Comparison of ENCODE assay signal across 1 cellular context in genomic region chr3:185823280-185824044, GRCh38.
A peak's percentile ranks its signal among the peaks of the same experiment; 100 is the strongest.
TF ChIP-seq lines count a peak whose summit lies in the region.

No MANE protein-coding gene starts in this region.

TF ChIP-seq in HepG2, 621 proteins besides CTCF, POLR2A, EP300 and RAD21 (continued from another document and continues in another):
- TF ChIP-seq, protein P1, sequence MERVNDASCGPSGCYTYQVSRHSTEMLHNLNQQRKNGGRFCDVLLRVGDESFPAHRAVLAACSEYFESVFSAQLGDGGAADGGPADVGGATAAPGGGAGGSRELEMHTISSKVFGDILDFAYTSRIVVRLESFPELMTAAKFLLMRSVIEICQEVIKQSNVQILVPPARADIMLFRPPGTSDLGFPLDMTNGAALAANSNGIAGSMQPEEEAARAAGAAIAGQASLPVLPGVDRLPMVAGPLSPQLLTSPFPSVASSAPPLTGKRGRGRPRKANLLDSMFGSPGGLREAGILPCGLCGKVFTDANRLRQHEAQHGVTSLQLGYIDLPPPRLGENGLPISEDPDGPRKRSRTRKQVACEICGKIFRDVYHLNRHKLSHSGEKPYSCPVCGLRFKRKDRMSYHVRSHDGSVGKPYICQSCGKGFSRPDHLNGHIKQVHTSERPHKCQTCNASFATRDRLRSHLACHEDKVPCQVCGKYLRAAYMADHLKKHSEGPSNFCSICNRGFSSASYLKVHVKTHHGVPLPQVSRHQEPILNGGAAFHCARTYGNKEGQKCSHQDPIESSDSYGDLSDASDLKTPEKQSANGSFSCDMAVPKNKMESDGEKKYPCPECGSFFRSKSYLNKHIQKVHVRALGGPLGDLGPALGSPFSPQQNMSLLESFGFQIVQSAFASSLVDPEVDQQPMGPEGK (CRISPR knock-in tag; IDR thresholded peaks at IDR 0.05) = peak; percentile 86
- no peak for TF ChIP-seq ZNF235 (CRISPR knock-in tag; IDR thresholded peaks at IDR 0.05; ENCODE audit: borderline replicate concordance)
- no peak for TF ChIP-seq KDM1A (CRISPR knock-in tag; IDR thresholded peaks at IDR 0.05)
- no peak for TF ChIP-seq PBX2 (CRISPR knock-in tag; IDR thresholded peaks at IDR 0.05)
- peak; percentile 48 for TF ChIP-seq SRSF1 (optimal IDR thresholded peaks at IDR 0.05; ENCODE audit: low read depth, low read length)
- TF ChIP-seq ZNF543 (CRISPR knock-in tag; IDR thresholded peaks at IDR 0.05) = no peak
- TF ChIP-seq CERS6 (CRISPR knock-in tag; IDR thresholded peaks at IDR 0.05) = no peak
- TF ChIP-seq ZBTB25 (CRISPR knock-in tag; IDR thresholded peaks at IDR 0.05) = no peak
- no peak for TF ChIP-seq ZHX2 (IDR thresholded peaks at IDR 0.05; ENCODE audit: low read depth)
- TF ChIP-seq ZHX2 (CRISPR knock-in tag; IDR thresholded peaks at IDR 0.05; ENCODE audit: borderline replicate concordance) = no peak
- TF ChIP-seq ZNF816 (CRISPR knock-in tag; IDR thresholded peaks at IDR 0.05; ENCODE audit: borderline replicate concordance) = no peak
- no peak for TF ChIP-seq JARID2 (CRISPR knock-in tag; IDR thresholded peaks at IDR 0.05; ENCODE audit: insufficient replicate concordance)
- peak; percentile 46 for TF ChIP-seq ZFY (CRISPR knock-in tag; IDR thresholded peaks at IDR 0.05)
- no peak for TF ChIP-seq THYN1 (CRISPR knock-in tag; IDR thresholded peaks at IDR 0.05; ENCODE audit: borderline replicate concordance, low read depth)
- TF ChIP-seq, protein P2, sequence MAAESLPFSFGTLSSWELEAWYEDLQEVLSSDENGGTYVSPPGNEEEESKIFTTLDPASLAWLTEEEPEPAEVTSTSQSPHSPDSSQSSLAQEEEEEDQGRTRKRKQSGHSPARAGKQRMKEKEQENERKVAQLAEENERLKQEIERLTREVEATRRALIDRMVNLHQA (CRISPR knock-in tag; IDR thresholded peaks at IDR 0.05) = no peak
- TF ChIP-seq MTA1 (CRISPR knock-in tag; IDR thresholded peaks at IDR 0.05; ENCODE audit: borderline replicate concordance) = peak; percentile 23; the same call in 1 of the 2 replicates
- TF ChIP-seq POGZ (CRISPR knock-in tag; IDR thresholded peaks at IDR 0.05) = no peak
- no peak for TF ChIP-seq ZNF7 (CRISPR knock-in tag; IDR thresholded peaks at IDR 0.05)
- TF ChIP-seq, protein P3, sequence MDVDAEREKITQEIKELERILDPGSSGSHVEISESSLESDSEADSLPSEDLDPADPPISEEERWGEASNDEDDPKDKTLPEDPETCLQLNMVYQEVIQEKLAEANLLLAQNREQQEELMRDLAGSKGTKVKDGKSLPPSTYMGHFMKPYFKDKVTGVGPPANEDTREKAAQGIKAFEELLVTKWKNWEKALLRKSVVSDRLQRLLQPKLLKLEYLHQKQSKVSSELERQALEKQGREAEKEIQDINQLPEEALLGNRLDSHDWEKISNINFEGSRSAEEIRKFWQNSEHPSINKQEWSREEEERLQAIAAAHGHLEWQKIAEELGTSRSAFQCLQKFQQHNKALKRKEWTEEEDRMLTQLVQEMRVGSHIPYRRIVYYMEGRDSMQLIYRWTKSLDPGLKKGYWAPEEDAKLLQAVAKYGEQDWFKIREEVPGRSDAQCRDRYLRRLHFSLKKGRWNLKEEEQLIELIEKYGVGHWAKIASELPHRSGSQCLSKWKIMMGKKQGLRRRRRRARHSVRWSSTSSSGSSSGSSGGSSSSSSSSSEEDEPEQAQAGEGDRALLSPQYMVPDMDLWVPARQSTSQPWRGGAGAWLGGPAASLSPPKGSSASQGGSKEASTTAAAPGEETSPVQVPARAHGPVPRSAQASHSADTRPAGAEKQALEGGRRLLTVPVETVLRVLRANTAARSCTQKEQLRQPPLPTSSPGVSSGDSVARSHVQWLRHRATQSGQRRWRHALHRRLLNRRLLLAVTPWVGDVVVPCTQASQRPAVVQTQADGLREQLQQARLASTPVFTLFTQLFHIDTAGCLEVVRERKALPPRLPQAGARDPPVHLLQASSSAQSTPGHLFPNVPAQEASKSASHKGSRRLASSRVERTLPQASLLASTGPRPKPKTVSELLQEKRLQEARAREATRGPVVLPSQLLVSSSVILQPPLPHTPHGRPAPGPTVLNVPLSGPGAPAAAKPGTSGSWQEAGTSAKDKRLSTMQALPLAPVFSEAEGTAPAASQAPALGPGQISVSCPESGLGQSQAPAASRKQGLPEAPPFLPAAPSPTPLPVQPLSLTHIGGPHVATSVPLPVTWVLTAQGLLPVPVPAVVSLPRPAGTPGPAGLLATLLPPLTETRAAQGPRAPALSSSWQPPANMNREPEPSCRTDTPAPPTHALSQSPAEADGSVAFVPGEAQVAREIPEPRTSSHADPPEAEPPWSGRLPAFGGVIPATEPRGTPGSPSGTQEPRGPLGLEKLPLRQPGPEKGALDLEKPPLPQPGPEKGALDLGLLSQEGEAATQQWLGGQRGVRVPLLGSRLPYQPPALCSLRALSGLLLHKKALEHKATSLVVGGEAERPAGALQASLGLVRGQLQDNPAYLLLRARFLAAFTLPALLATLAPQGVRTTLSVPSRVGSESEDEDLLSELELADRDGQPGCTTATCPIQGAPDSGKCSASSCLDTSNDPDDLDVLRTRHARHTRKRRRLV (CRISPR knock-in tag; IDR thresholded peaks at IDR 0.05) = no peak
- TF ChIP-seq ZNF883 (CRISPR knock-in tag; IDR thresholded peaks at IDR 0.05; ENCODE audit: not compliant biosample characterization) = no peak
- 0 out of 2 replicates have a peak, but pooled peaks have one; percentile 36 for TF ChIP-seq SAP130 (CRISPR knock-in tag; IDR thresholded peaks at IDR 0.05; ENCODE audit: low read depth)
- TF ChIP-seq MZF1 (CRISPR knock-in tag; IDR thresholded peaks at IDR 0.05; ENCODE audit: borderline replicate concordance) = no peak
- TF ChIP-seq NFYB (CRISPR knock-in tag; IDR thresholded peaks at IDR 0.05) = no peak
- TF ChIP-seq ZFP82 (CRISPR knock-in tag; IDR thresholded peaks at IDR 0.05; ENCODE audit: borderline replicate concordance) = no peak
- no peak for TF ChIP-seq ZNF3 (CRISPR knock-in tag; IDR thresholded peaks at IDR 0.05)
- TF ChIP-seq GABPB1 (CRISPR knock-in tag; IDR thresholded peaks at IDR 0.05) = peak; percentile 25; the same call in 1 of the 2 replicates
- TF ChIP-seq SRY (CRISPR knock-in tag; IDR thresholded peaks at IDR 0.05) = no peak
- TF ChIP-seq ARNT2 (CRISPR knock-in tag; IDR thresholded peaks at IDR 0.05; ENCODE audit: low read depth) = no peak
- TF ChIP-seq UBTF (CRISPR knock-in tag; IDR thresholded peaks at IDR 0.05) = 0 out of 2 replicates have a peak, but pooled peaks have one; percentile 40
- TF ChIP-seq ATF7-NPFF (CRISPR knock-in tag; IDR thresholded peaks at IDR 0.05; ENCODE audit: low read depth) = no peak
- TF ChIP-seq, protein P4, sequence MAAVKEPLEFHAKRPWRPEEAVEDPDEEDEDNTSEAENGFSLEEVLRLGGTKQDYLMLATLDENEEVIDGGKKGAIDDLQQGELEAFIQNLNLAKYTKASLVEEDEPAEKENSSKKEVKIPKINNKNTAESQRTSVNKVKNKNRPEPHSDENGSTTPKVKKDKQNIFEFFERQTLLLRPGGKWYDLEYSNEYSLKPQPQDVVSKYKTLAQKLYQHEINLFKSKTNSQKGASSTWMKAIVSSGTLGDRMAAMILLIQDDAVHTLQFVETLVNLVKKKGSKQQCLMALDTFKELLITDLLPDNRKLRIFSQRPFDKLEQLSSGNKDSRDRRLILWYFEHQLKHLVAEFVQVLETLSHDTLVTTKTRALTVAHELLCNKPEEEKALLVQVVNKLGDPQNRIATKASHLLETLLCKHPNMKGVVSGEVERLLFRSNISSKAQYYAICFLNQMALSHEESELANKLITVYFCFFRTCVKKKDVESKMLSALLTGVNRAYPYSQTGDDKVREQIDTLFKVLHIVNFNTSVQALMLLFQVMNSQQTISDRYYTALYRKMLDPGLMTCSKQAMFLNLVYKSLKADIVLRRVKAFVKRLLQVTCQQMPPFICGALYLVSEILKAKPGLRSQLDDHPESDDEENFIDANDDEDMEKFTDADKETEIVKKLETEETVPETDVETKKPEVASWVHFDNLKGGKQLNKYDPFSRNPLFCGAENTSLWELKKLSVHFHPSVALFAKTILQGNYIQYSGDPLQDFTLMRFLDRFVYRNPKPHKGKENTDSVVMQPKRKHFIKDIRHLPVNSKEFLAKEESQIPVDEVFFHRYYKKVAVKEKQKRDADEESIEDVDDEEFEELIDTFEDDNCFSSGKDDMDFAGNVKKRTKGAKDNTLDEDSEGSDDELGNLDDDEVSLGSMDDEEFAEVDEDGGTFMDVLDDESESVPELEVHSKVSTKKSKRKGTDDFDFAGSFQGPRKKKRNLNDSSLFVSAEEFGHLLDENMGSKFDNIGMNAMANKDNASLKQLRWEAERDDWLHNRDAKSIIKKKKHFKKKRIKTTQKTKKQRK (IDR thresholded peaks at IDR 0.05; ENCODE audit: low read length) = no peak
- no peak for TF ChIP-seq HNRNPK (IDR thresholded peaks at IDR 0.05; ENCODE audit: low read depth, low read length, poor library complexity, severe bottlenecking)
- no peak for TF ChIP-seq MXD3 (CRISPR knock-in tag; IDR thresholded peaks at IDR 0.05)
- peak; percentile 36; the same call in 1 of the 2 replicates for TF ChIP-seq POLR2G (IDR thresholded peaks at IDR 0.05; ENCODE audit: low read depth, low read length)
- no peak for TF ChIP-seq KDM6A (CRISPR knock-in tag; IDR thresholded peaks at IDR 0.05; ENCODE audit: low read depth)
- no peak for TF ChIP-seq JUN (CRISPR knock-in tag; IDR thresholded peaks at IDR 0.05)
